25 cellular contexts compared by ENCODE assay signal in genomic region chr5:180900178-180900577, GRCh38. TPM values are rescaled to one million over a fixed set of nuclear protein-coding genes. Genes with fewer than 3 reads are reported as not detected.
"Had no signal": no experiment of that assay in that cellular context is flagged by ENCODE, and none has a peak within 500 bp of the region (broad histone marks: within the 10 kb centered on the region; RNA-seq: fewer than 3 reads in every experiment).

No MANE protein-coding gene starts in this region.

- H3K27ac ChIP-seq: foreskin keratinocyte, ovary, prostate gland, right atrium auricular region, thoracic aorta had no signal

- H3K9me3 ChIP-seq: ovary, prostate gland, thoracic aorta had no signal

- H3K36me3 ChIP-seq: left lung, ovary, prostate gland, right atrium auricular region, thoracic aorta had no signal

- ATAC-seq: activated T-cell treated with anti-CD3 and anti-CD28 coated beads, Interleukin-2, amount 50 U/mL, for 72 hours; foreskin keratinocyte; left lung; WTC11 had no signal

- H3K4me1 ChIP-seq: foreskin keratinocyte, left lung, prostate gland, right atrium auricular region had no signal

- H3K4me3 ChIP-seq: left lung, ovary, prostate gland, right atrium auricular region, thoracic aorta had no signal

- FAIRE-seq: bronchial epithelial cell had no signal

- H3K27me3 ChIP-seq: foreskin keratinocyte, left lung, ovary, right atrium auricular region had no signal

- DNase-seq: activated CD4-positive, alpha-beta memory T cell treated with anti-CD3 and anti-CD28 coated beads for 36 hours; activated effector memory CD4-positive, alpha-beta T cell treated with Interleukin-2 at 50 U/mL for 16 hours; activated naive CD4-positive, alpha-beta T cell treated with anti-CD3 and anti-CD28 coated beads, Interleukin-2, amount 10 ng/mL, durations not matched to agents 7 days and 5 days; activated T-cell treated with anti-CD3 and anti-CD28 coated beads, Interleukin-2, amount 50 U/mL, for 72 hours; amygdala; cerebellar nuclear complex; cortex of kidney; effector CD8-positive, alpha-beta T cell; foreskin keratinocyte; hippocampal formation; kidney glomerular epithelial cell; left lung; naive B cell; ovary; stimulated activated CD4-positive, alpha-beta T cell treated with anti-CD3 and anti-CD28 coated beads, Interleukin-4, amount 100 ng/mL, for 24 hours; stimulated activated naive CD4-positive, alpha-beta T cell treated with Interleukin-2 at 50 U/mL for 16 hours; T-helper 9 cell had no signal

RNA-seq across cellular contexts. Expression of gene BTNL8, which starts 1.2 kb away (rescaled TPM):
- total RNA-seq: activated CD4-positive, alpha-beta memory T cell treated with anti-CD3 and anti-CD28 coated beads for 36 hours; bronchial epithelial cell; foreskin keratinocyte; glomerular endothelial cell; neural crest cell; T-helper 1 cell treated with Interleukin-12 subunit alpha and Interleukin-12 subunit beta and Interleukin-4 antibody, amounts not matched to agents 30 ng/mL and 1 ng/mL, for 36 hours; thoracic aorta had no signal
- polyA plus RNA-seq: foreskin keratinocyte had no signal
